2 cellular contexts compared by ENCODE assay signal in the genomic region with DNA sequence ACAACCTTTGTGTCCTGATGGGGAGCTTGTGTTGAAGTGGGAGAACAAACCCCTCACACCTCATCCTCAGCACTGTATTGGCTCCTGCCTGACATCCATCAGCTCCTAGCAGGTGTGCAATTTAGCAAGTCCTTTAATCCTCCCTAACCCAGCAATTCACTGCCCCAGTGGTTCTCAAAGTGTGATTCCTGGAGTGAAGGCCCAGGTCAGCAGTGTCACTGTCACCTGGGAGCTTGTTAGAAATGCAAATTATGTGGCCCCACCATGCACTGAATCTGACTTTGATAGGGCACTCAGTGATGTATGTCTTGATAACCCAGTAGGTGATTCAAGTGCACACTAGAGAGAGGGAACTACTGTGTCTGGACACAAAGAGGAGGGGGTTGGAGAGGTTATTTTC.
TF ChIP-seq lines count a peak whose summit lies in the region.

No MANE protein-coding gene starts in this region.

TF ChIP-seq in SK-N-SH, 30 proteins besides CTCF, POLR2A, EP300 and RAD21 (continued from another document):
- TF ChIP-seq FOSL2 (IDR thresholded peaks at IDR 0.05; ENCODE audit: borderline replicate concordance, low read depth) = no peak
- TF ChIP-seq, protein P1, sequence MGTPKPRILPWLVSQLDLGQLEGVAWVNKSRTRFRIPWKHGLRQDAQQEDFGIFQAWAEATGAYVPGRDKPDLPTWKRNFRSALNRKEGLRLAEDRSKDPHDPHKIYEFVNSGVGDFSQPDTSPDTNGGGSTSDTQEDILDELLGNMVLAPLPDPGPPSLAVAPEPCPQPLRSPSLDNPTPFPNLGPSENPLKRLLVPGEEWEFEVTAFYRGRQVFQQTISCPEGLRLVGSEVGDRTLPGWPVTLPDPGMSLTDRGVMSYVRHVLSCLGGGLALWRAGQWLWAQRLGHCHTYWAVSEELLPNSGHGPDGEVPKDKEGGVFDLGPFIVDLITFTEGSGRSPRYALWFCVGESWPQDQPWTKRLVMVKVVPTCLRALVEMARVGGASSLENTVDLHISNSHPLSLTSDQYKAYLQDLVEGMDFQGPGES (IDR thresholded peaks at IDR 0.05; ENCODE audit: low read depth, low read length) = no peak
- TF ChIP-seq JUND (IDR thresholded peaks at IDR 0.05) = no peak
TF ChIP-seq in SK-N-SH: peak in this region for 0.

TF ChIP-seq in WTC11, 78 proteins besides CTCF, POLR2A, EP300 and RAD21 (continued from another document):
- TF ChIP-seq, protein P2, sequence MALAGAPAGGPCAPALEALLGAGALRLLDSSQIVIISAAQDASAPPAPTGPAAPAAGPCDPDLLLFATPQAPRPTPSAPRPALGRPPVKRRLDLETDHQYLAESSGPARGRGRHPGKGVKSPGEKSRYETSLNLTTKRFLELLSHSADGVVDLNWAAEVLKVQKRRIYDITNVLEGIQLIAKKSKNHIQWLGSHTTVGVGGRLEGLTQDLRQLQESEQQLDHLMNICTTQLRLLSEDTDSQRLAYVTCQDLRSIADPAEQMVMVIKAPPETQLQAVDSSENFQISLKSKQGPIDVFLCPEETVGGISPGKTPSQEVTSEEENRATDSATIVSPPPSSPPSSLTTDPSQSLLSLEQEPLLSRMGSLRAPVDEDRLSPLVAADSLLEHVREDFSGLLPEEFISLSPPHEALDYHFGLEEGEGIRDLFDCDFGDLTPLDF (CRISPR knock-in tag; IDR thresholded peaks at IDR 0.05) = no peak
- no peak for TF ChIP-seq ZBTB21 (CRISPR knock-in tag; IDR thresholded peaks at IDR 0.05; ENCODE audit: borderline replicate concordance)
TF ChIP-seq in WTC11: peak in this region for 0.
